ENCODE assay signal across 2 cellular contexts in the genomic region with DNA sequence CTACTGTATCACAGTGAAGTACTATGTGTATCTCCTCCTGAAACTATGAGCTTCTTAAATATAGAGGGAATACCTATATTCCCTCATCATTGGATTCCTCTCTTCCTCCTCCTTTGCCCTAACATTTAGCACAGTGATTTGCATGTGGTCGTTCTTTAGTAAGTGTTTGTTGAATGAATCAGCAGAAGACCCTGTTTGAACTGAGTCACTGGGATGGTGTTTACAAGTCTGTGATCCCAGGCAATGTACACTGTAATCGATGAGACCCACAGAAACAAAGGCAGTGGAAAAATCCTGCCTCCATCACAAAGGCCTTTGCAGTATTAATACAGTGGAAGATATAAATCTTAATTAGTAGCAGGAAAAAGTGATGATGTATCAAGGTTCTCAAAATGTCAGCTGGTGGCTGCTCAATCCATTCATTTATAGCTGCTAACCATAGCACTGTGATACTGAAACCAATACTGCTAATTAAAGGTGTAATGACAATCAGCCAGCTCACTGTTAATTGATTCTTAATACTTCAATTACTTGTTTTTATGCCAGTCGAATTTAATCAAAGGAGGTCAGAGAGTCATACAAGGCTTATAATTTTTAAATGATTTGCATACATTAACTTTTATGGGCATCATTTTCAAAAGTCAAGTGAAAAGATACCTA.
TF ChIP-seq lines count a peak whose summit lies in the region.

No MANE protein-coding gene starts in this region.

TF ChIP-seq in SK-N-SH, 30 proteins besides CTCF, POLR2A, EP300 and RAD21 (continued from another document):
- TF ChIP-seq, protein P1, sequence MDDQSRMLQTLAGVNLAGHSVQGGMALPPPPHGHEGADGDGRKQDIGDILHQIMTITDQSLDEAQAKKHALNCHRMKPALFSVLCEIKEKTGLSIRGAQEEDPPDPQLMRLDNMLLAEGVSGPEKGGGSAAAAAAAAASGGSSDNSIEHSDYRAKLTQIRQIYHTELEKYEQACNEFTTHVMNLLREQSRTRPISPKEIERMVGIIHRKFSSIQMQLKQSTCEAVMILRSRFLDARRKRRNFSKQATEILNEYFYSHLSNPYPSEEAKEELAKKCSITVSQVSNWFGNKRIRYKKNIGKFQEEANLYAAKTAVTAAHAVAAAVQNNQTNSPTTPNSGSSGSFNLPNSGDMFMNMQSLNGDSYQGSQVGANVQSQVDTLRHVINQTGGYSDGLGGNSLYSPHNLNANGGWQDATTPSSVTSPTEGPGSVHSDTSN (IDR thresholded peaks at IDR 0.05) = no peak
- TF ChIP-seq TAF1 (IDR thresholded peaks at IDR 0.05; ENCODE audit: borderline replicate concordance, low read depth, low read length) (no peak), TCF12 (IDR thresholded peaks at IDR 0.05) (no peak), POLR2AphosphoS5 (IDR thresholded peaks at IDR 0.05; ENCODE audit: low read depth, low read length) (no peak)

TF ChIP-seq in SK-N-SH treated with all-trans-retinoic acid at 6 μM for 48 hours, 23 proteins besides CTCF, POLR2A, EP300 and RAD21 (continued from another document):
- TF ChIP-seq, protein P2, sequence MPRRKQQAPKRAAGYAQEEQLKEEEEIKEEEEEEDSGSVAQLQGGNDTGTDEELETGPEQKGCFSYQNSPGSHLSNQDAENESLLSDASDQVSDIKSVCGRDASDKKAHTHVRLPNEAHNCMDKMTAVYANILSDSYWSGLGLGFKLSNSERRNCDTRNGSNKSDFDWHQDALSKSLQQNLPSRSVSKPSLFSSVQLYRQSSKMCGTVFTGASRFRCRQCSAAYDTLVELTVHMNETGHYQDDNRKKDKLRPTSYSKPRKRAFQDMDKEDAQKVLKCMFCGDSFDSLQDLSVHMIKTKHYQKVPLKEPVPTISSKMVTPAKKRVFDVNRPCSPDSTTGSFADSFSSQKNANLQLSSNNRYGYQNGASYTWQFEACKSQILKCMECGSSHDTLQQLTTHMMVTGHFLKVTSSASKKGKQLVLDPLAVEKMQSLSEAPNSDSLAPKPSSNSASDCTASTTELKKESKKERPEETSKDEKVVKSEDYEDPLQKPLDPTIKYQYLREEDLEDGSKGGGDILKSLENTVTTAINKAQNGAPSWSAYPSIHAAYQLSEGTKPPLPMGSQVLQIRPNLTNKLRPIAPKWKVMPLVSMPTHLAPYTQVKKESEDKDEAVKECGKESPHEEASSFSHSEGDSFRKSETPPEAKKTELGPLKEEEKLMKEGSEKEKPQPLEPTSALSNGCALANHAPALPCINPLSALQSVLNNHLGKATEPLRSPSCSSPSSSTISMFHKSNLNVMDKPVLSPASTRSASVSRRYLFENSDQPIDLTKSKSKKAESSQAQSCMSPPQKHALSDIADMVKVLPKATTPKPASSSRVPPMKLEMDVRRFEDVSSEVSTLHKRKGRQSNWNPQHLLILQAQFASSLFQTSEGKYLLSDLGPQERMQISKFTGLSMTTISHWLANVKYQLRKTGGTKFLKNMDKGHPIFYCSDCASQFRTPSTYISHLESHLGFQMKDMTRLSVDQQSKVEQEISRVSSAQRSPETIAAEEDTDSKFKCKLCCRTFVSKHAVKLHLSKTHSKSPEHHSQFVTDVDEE (CRISPR knock-in tag; IDR thresholded peaks at IDR 0.05) = no peak
- no peak for TF ChIP-seq ISL1 (CRISPR knock-in tag; IDR thresholded peaks at IDR 0.05)
